8 cellular contexts compared by ENCODE assay signal in the genomic region with DNA sequence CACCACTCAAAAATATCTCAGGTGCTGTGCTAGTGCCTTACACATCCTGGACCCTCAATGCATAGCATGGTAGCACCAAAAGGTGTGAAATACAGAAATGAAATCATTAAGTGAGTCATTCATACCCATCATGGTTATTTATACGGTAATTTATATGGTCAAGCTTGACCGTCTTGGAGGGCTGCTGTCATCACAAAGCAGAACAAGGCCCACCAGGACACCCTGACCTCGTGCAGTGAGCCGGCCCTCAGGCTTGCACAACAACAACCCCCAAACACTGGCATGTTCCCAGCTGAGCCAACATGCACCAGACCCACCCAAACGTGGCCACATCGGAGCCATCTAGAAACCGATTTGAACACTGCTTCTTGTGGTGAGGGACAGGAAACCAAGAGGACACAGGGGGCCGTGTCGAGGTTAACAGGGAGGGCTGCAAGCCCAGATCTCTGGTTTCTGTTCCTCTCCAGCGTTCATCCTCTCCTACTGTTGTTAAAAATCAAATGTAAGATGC.
DNase-seq lines count a peak whose midpoint lies in the region; ATAC-seq and TF ChIP-seq lines count a peak whose summit lies in the region.

No MANE protein-coding gene starts in this region.

- no peak overlapping the region for H3K4me3 ChIP-seq in astrocyte of the cerebellum (ENCODE audit: low read depth, low read length)

- TF ChIP-seq CTCF in astrocyte of the cerebellum (IDR thresholded peaks at IDR 0.05; ENCODE audit: low read depth, low read length, missing control alignments), result peak; percentile 23

- ATAC-seq in GM18909 (IDR thresholded peaks at IDR 0.05; ENCODE audit: poor library complexity, unreplicated experiment) (peak; percentile 77), HG03095 (IDR thresholded peaks at IDR 0.05; ENCODE audit: unreplicated experiment) (peak; percentile 74)

- DNase-seq in T-helper 9 cell, result peak; percentile 62
- peak; percentile 71 for DNase-seq in astrocyte of the cerebellum (ENCODE audit: low read depth)
- peak; percentile 91 for DNase-seq in posterior vena cava (ENCODE audit: low spot score)
- DNase-seq in NCI-H146 treated with DMSO at 0.1 percent for 48 hours (lab: John Stamatoyannopoulos, UW; ENCODE audit: unreplicated experiment), result no peak
- no peak for DNase-seq in SHP77 treated with DMSO at 0.1 percent for 48 hours (lab: John Stamatoyannopoulos, UW)
- no peak for DNase-seq in NCI-H1436 (lab: John Stamatoyannopoulos, UW)

- in situ Hi-C loops in astrocyte of the cerebellum (cut with HindIII; ENCODE audit: low sequenced_read_pairs), result no loop called here

- intact Hi-C loops in posterior vena cava (cut with DNase I), result no loop called here

Comparison
In these comparisons a context has a peak if more than half of its experiments do, and no peak if none do; other contexts are left out.
1. DNase-seq: peak in T-helper 9 cell (single experiment), astrocyte of the cerebellum (single experiment) and posterior vena cava (single experiment); none in NCI-H146 treated with DMSO at 0.1 percent for 48 hours (single experiment), SHP77 treated with DMSO at 0.1 percent for 48 hours (single experiment) and NCI-H1436 (single experiment).